In the genomic region with DNA sequence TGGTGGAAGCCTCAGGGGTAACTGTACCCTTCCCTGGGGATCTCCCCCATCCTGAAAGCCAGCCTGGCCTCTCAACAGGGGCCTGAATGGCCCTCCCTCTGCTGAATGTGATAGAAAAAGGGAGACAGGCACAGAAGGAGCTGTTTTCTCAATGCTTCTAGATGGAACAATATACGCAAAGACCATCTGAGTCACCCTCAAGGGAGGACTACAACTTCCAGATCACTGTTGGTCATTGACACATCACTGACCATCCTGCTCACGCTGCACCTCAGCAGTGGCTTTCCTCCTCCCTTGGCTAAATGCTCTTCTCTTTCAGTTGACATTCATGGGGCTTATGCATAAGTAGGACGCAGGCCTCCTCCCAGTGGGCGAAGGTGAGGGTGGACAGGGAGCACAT, we compare ENCODE assay signal across 18 cellular contexts.
DNase-seq lines count a peak whose midpoint lies in the region; FAIRE-seq and TF ChIP-seq lines count a peak whose summit lies in the region.
"Had no signal": no experiment of that assay in that cellular context is flagged by ENCODE, and none has a peak within 500 bp of the region (broad histone marks: within the 10 kb centered on the region; RNA-seq: fewer than 3 reads in every experiment).

No MANE protein-coding gene starts in this region.

- no peak overlapping the region for H2BK5ac ChIP-seq in trophoblast cell (ENCODE audit: low read depth, low read length, poor library complexity)

- no peaks in the 10 kb centered on the region for H3F3A ChIP-seq in DOHH2 (ENCODE audit: control insufficient read depth, insufficient read depth)

- H3K9me2 ChIP-seq in DOHH2 (replicated peaks; ENCODE audit: control insufficient read depth, low read length) = no peaks in the 10 kb centered on the region

- no peak overlapping the region for H4K12ac ChIP-seq in trophoblast cell (ENCODE audit: low read depth, low read length)

- H3K36me3 ChIP-seq in DOHH2 (ENCODE audit: control insufficient read depth, low read length) = no peaks in the 10 kb centered on the region
- no peaks in the 10 kb centered on the region for H3K36me3 ChIP-seq in trophoblast cell (ENCODE audit: control insufficient read depth in 1 of 2, insufficient read depth in 2 of 2, low read length in 2 of 2)
- no peaks in the 10 kb centered on the region for H3K36me3 ChIP-seq in kidney (ENCODE audit: control insufficient read depth in 1 of 2, insufficient read depth in 2 of 2, low read length in 2 of 2)

- H3K4me3 ChIP-seq in DOHH2 (ENCODE audit: low read length) (no peak overlapping the region), trophoblast cell (ENCODE audit: low read depth, low read length) (no peak overlapping the region), kidney (ENCODE audit: low read length in 2 of 2) (no peak overlapping the region)

- H2BK120ac ChIP-seq in trophoblast cell (ENCODE audit: insufficient read depth, low read length, poor library complexity) = no peak overlapping the region

- H3K9me3 ChIP-seq in DOHH2 (ENCODE audit: control insufficient read depth, insufficient read depth, low read length) (no peaks in the 10 kb centered on the region), trophoblast cell (ENCODE audit: insufficient read depth, low read depth, low read length) (no peaks in the 10 kb centered on the region), kidney (ENCODE audit: control insufficient read depth in 1 of 2, low read length in 2 of 2) (no peaks in the 10 kb centered on the region)

- intact Hi-C loops in kidney (cut with DNase I) = no loop called here

- H2AFZ ChIP-seq in trophoblast cell (ENCODE audit: insufficient read depth, low read length, poor library complexity) = no peak overlapping the region

- H3K4me1 Mint-ChIP-seq in endothelial cell (ENCODE audit: unreplicated experiment) = peaks cover 25% of the 10 kb centered on the region
- H3K4me1 Mint-ChIP-seq in activated naive CD4-positive, alpha-beta T cell treated with anti-CD3 and anti-CD28 coated beads, Interleukin-2, amount 10 ng/mL, durations not matched to agents 7 days and 5 days = peaks cover 6% of the 10 kb centered on the region

- peaks cover 30% of the 10 kb centered on the region for H3K4me1 ChIP-seq in DOHH2 (ENCODE audit: control insufficient read depth, low read length)
- peaks cover 0 to 15% of the 10 kb centered on the region in 2 experiments for H3K4me1 ChIP-seq in trophoblast cell (ENCODE audit: control insufficient read depth in 1 of 2, insufficient read depth in 2 of 2, low read length in 2 of 2)
- peaks cover 0 to 5% of the 10 kb centered on the region in 2 donors for H3K4me1 ChIP-seq in kidney (ENCODE audit: control insufficient read depth in 1 of 2, insufficient read depth in 1 of 2, low read depth in 1 of 2, low read length in 2 of 2)

- H3K27ac Mint-ChIP-seq in endothelial cell (ENCODE audit: unreplicated experiment) = peak overlapping the region; percentile 46
- H3K27ac Mint-ChIP-seq in activated naive CD4-positive, alpha-beta T cell treated with anti-CD3 and anti-CD28 coated beads, Interleukin-2, amount 10 ng/mL, durations not matched to agents 7 days and 5 days = no peak overlapping the region

- CTCF ChIA-PET in activated naive CD4-positive, alpha-beta T cell treated with anti-CD3 and anti-CD28 coated beads, Interleukin-2, amount 10 ng/mL, durations not matched to agents 7 days and 5 days (lab: Charles Lee) = no interaction called here

- no peaks in the 10 kb centered on the region for H3K9me3 Mint-ChIP-seq in endothelial cell (ENCODE audit: unreplicated experiment)
- H3K9me3 Mint-ChIP-seq in activated naive CD4-positive, alpha-beta T cell treated with anti-CD3 and anti-CD28 coated beads, Interleukin-2, amount 10 ng/mL, durations not matched to agents 7 days and 5 days = no peaks in the 10 kb centered on the region

- no peak overlapping the region for H2AK5ac ChIP-seq in trophoblast cell (ENCODE audit: low read length)

- H3K27ac ChIP-seq in DOHH2 (ENCODE audit: low read depth, low read length) = no peak overlapping the region
- no peak overlapping the region for H3K27ac ChIP-seq in trophoblast cell (ENCODE audit: low read depth, low read length)
- no peak overlapping the region for H3K27ac ChIP-seq in kidney (ENCODE audit: low read depth in 2 of 2, low read length in 2 of 2)
- H3K27ac ChIP-seq: C4-2B had no signal

- no peak overlapping the region for H3K23ac ChIP-seq in trophoblast cell (ENCODE audit: low read length)

- DNase-seq in RPMI7951 (ENCODE audit: low read depth) = peak; percentile 44
- DNase-seq in endothelial cell (ENCODE audit: low spot score) = no peak
- no peak for DNase-seq in trophoblast cell
- no peak for DNase-seq in kidney
- no peak for DNase-seq in activated naive CD4-positive, alpha-beta T cell treated with Interleukin-2 at 50 U/mL for 16 hours
- DNase-seq in NAMALWA (ENCODE audit: low spot score) = no peak
- no peak for DNase-seq in activated naive CD4-positive, alpha-beta T cell treated with anti-CD3 and anti-CD28 coated beads, Interleukin-2, amount 10 ng/mL, durations not matched to agents 7 days and 5 days
- DNase-seq: DMS153, KBM-7, NCI-H1092, NCI-H146, NCI-H2081, NCI-H748 treated with DMSO at 0.1 percent for 48 hours, PC-3 had no signal

- peaks cover 2% of the 10 kb centered on the region for H3K79me1 ChIP-seq in trophoblast cell (ENCODE audit: low read length)

- peaks cover 3% of the 10 kb centered on the region for H3K27me3 Mint-ChIP-seq in endothelial cell (ENCODE audit: unreplicated experiment)
- peaks cover 12% of the 10 kb centered on the region for H3K27me3 Mint-ChIP-seq in activated naive CD4-positive, alpha-beta T cell treated with anti-CD3 and anti-CD28 coated beads, Interleukin-2, amount 10 ng/mL, durations not matched to agents 7 days and 5 days

- no peaks in the 10 kb centered on the region for H3K36me3 Mint-ChIP-seq in endothelial cell (ENCODE audit: low read depth, unreplicated experiment)
- no peaks in the 10 kb centered on the region for H3K36me3 Mint-ChIP-seq in activated naive CD4-positive, alpha-beta T cell treated with anti-CD3 and anti-CD28 coated beads, Interleukin-2, amount 10 ng/mL, durations not matched to agents 7 days and 5 days

- H3K14ac ChIP-seq in trophoblast cell (ENCODE audit: low read length) = peak overlapping the region; percentile 28

- no peak overlapping the region for H3K4me3 Mint-ChIP-seq in endothelial cell (ENCODE audit: unreplicated experiment)
- H3K4me3 Mint-ChIP-seq in activated naive CD4-positive, alpha-beta T cell treated with anti-CD3 and anti-CD28 coated beads, Interleukin-2, amount 10 ng/mL, durations not matched to agents 7 days and 5 days = no peak overlapping the region

- WGBS in trophoblast cell (ENCODE audit: extremely low coverage, insufficient coverage, insufficient read length) = no CpG with 5 or more reads among the region's 4 CpGs

- H3K9ac ChIP-seq in trophoblast cell (ENCODE audit: low read length) (no peak overlapping the region), kidney (ENCODE audit: low read length in 2 of 2) (no peak overlapping the region)

- no peak for TF ChIP-seq CTCF in DOHH2 (IDR thresholded peaks at IDR 0.05; ENCODE audit: low read depth, low read length, poor library complexity, severe bottlenecking)
- TF ChIP-seq CTCF in endothelial cell (IDR thresholded peaks at IDR 0.05; ENCODE audit: unreplicated experiment) = no peak
- TF ChIP-seq CTCF in kidney (IDR thresholded peaks at IDR 0.05; ENCODE audit: borderline replicate concordance, extremely low read depth, insufficient read depth) = no peak

- H3K4me2 ChIP-seq in DOHH2 (ENCODE audit: low read length) (peak overlapping the region; percentile 59; the same call in 1 of the 2 replicates), trophoblast cell (ENCODE audit: low read length) (no peak overlapping the region)

- H3K18ac ChIP-seq in trophoblast cell (ENCODE audit: low read length) = no peak overlapping the region

- H4K91ac ChIP-seq in trophoblast cell (ENCODE audit: low read depth, low read length) = no peak overlapping the region

- no peaks in the 10 kb centered on the region for H3K27me3 ChIP-seq in DOHH2 (ENCODE audit: control insufficient read depth, low read length)
- no peaks in the 10 kb centered on the region for H3K27me3 ChIP-seq in trophoblast cell (ENCODE audit: insufficient read depth, low read length)

- no peak overlapping the region for H2BK12ac ChIP-seq in trophoblast cell (ENCODE audit: low read length)

- H4K8ac ChIP-seq in trophoblast cell (ENCODE audit: low read depth, low read length) = no peak overlapping the region

- no peak overlapping the region for H3K4ac ChIP-seq in trophoblast cell (ENCODE audit: low read depth, low read length)

- H4K20me1 ChIP-seq in DOHH2 (ENCODE audit: control insufficient read depth, insufficient read depth, low read depth, low read length) = no peaks in the 10 kb centered on the region

- no peak for FAIRE-seq in kidney (lab: Jason Lieb, UNC)
- FAIRE-seq: A204.1, GM19239 had no signal

- H3K79me2 ChIP-seq in DOHH2 (ENCODE audit: control insufficient read depth, low read length) (no peaks in the 10 kb centered on the region), trophoblast cell (ENCODE audit: control insufficient read depth, insufficient read depth, low read length, poor library complexity) (no peaks in the 10 kb centered on the region)
